In the genomic region with DNA sequence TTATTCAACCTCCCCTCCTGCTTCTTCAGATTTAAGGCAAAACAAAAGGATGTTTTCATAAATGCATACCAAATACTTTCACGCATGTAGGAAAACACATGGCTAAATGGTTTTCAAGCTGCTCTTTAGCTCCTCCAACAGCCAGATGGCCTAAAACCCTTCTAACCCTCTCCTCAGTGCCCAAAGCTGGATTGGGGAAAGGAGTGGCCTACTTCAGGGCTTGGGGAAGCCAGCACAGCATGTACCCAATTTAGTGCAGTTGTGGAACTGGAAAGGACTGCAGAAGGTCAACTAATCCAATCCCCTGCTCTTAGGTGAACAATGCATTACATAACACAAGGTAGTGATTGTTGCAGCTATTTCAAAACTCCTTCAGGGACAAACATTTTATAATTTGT, we compare ENCODE assay signal across 19 cellular contexts. TPM values are rescaled to one million over a fixed set of nuclear protein-coding genes. Genes with fewer than 3 reads are reported as not detected.
DNase-seq lines count a peak whose midpoint lies in the region; ATAC-seq and TF ChIP-seq lines count a peak whose summit lies in the region.
"Had no signal": no experiment of that assay in that cellular context is flagged by ENCODE, and none has a peak within 500 bp of the region (broad histone marks: within the 10 kb centered on the region; RNA-seq: fewer than 3 reads in every experiment).

No MANE protein-coding gene starts in this region.

- peaks cover 11% of the 10 kb centered on the region for H3K27me3 Mint-ChIP-seq in type B pancreatic cell
- H3K27me3 Mint-ChIP-seq in stimulated activated memory B cell treated with anti-CD40 and anti-IgM and Interleukin-4, amounts not matched to agents 10 μg/mL and 1 μg/mL and 100 μg/mL, for 72 hours: peaks cover 11% of the 10 kb centered on the region

- peaks cover 5% of the 10 kb centered on the region for H3K4me1 Mint-ChIP-seq in type B pancreatic cell (ENCODE audit: unreplicated experiment)
- no peaks in the 10 kb centered on the region for H3K4me1 Mint-ChIP-seq in stimulated activated memory B cell treated with anti-CD40 and anti-IgM and Interleukin-4, amounts not matched to agents 10 μg/mL and 1 μg/mL and 100 μg/mL, for 72 hours
- H3K4me1 Mint-ChIP-seq: B cell, IgD-negative memory B cell had no signal

- no peak for TF ChIP-seq CTCF in type B pancreatic cell (conservative IDR thresholded peaks at IDR 0.05)

- H3K4me3 Mint-ChIP-seq in type B pancreatic cell: no peak overlapping the region
- H3K4me3 Mint-ChIP-seq in stimulated activated memory B cell treated with anti-CD40 and anti-IgM and Interleukin-4, amounts not matched to agents 10 μg/mL and 1 μg/mL and 100 μg/mL, for 72 hours: no peak overlapping the region
- H3K4me3 Mint-ChIP-seq: B cell; CD8-positive, alpha-beta T cell; HFFc6; IgD-negative memory B cell had no signal

- H3K9me3 Mint-ChIP-seq in type B pancreatic cell: peaks cover 7% of the 10 kb centered on the region
- no peaks in the 10 kb centered on the region for H3K9me3 Mint-ChIP-seq in stimulated activated memory B cell treated with anti-CD40 and anti-IgM and Interleukin-4, amounts not matched to agents 10 μg/mL and 1 μg/mL and 100 μg/mL, for 72 hours
- H3K9me3 Mint-ChIP-seq: CD8-positive, alpha-beta T cell; HFFc6; IgD-negative memory B cell had no signal

- no peak overlapping the region for H3K27ac Mint-ChIP-seq in type B pancreatic cell
- no peak overlapping the region for H3K27ac Mint-ChIP-seq in stimulated activated memory B cell treated with anti-CD40 and anti-IgM and Interleukin-4, amounts not matched to agents 10 μg/mL and 1 μg/mL and 100 μg/mL, for 72 hours
- H3K27ac Mint-ChIP-seq: B cell; CD8-positive, alpha-beta T cell; HFFc6; IgD-negative memory B cell had no signal

- H3K36me3 Mint-ChIP-seq in type B pancreatic cell: no peaks in the 10 kb centered on the region
- H3K36me3 Mint-ChIP-seq in stimulated activated memory B cell treated with anti-CD40 and anti-IgM and Interleukin-4, amounts not matched to agents 10 μg/mL and 1 μg/mL and 100 μg/mL, for 72 hours: no peaks in the 10 kb centered on the region
- H3K36me3 Mint-ChIP-seq: CD8-positive, alpha-beta T cell; IgD-negative memory B cell had no signal

- intact Hi-C loops in Right ventricle myocardium inferior (cut with DNase I): no loop called here
- intact Hi-C loops in left cardiac atrium (cut with DNase I): no loop called here
- intact Hi-C loops in left ventricle myocardium superior (cut with micrococcal nuclease): no loop called here

- DNase-seq in DMS 273 (lab: John Stamatoyannopoulos, UW; ENCODE audit: unreplicated experiment) (peak; percentile 65), DMS 273 treated with DMSO at 0.1 percent for 48 hours (lab: John Stamatoyannopoulos, UW) (no peak), Right ventricle myocardium inferior (ENCODE audit: missing footprints) (no peak), left cardiac atrium (no peak), left ventricle myocardium superior (no peak), type B pancreatic cell (ENCODE audit: extremely low spot score, unreplicated experiment) (no peak)
- DNase-seq: Caco-2; CD8-positive, alpha-beta T cell; DMS79 treated with DMSO at 0.1 percent for 48 hours; GF-D8; GOT3; HFFc6; MM.1S; NCI-H748 treated with DMSO at 0.1 percent for 48 hours; RPMI8226; SIG-M5 had no signal

- ATAC-seq in Right ventricle myocardium inferior (peak; percentile 49), left cardiac atrium (no peak), left ventricle myocardium superior (peak; percentile 52)
- no peak for ATAC-seq in stimulated activated memory B cell treated with anti-CD40 and anti-IgM and Interleukin-4, amounts not matched to agents 10 μg/mL and 1 μg/mL and 100 μg/mL, for 72 hours
- ATAC-seq: CD8-positive, alpha-beta T cell had no signal

RNA-seq across cellular contexts. Expression of gene F5, which starts 9.3 kb away (rescaled TPM):
- total RNA-seq in Right ventricle myocardium inferior (16.6 TPM), left cardiac atrium (10 to 100 TPM; 17.8 to 20.9 TPM), left ventricle myocardium superior (11.8 TPM), type B pancreatic cell (ENCODE audit: low replicate concordance) (5.5 and 6.0 TPM in 2 replicates)
- total RNA-seq: HFFc6 had no signal

RNA-seq across cellular contexts. Expression of gene SELP, which starts 53.0 kb away (rescaled TPM):
- total RNA-seq in Right ventricle myocardium inferior (7.1 TPM), left cardiac atrium (10 to 100 TPM; 12.4 to 22.5 TPM), left ventricle myocardium superior (7.4 TPM), type B pancreatic cell (ENCODE audit: low replicate concordance) (0.31 TPM in 1 of 2 replicates, not detected in the other)
- total RNA-seq: Caco-2, HFFc6 had no signal

Comparison
In these comparisons a context has a peak if more than half of its experiments do, and no peak if none do; other contexts are left out.
1. ATAC-seq: peak in Right ventricle myocardium inferior (single experiment) and left ventricle myocardium superior (single experiment); none in left cardiac atrium (0 of 2) and stimulated activated memory B cell treated with anti-CD40 and anti-IgM and Interleukin-4, amounts not matched to agents 10 μg/mL and 1 μg/mL and 100 μg/mL, for 72 hours (single experiment).